ENCODE assay signal across 34 cellular contexts in genomic region chr19:51489113-51489512, GRCh38. TPM values are rescaled to one million over a fixed set of nuclear protein-coding genes. Genes with fewer than 3 reads are reported as not detected.
A peak's percentile ranks its signal among the peaks of the same experiment; 100 is the strongest.
DNase-seq lines count a peak whose midpoint lies in the region; ATAC-seq, FAIRE-seq and TF ChIP-seq lines count a peak whose summit lies in the region.
"Had no signal": no experiment of that assay in that cellular context is flagged by ENCODE, and none has a peak within 500 bp of the region (broad histone marks: within the 10 kb centered on the region; RNA-seq: fewer than 3 reads in every experiment).

No MANE protein-coding gene starts in this region.

- peaks cover 24% of the 10 kb centered on the region for H3K27me3 Mint-ChIP-seq in activated CD4-positive, alpha-beta memory T cell treated with anti-CD3 and anti-CD28 coated beads for 36 hours
- peaks cover 20% of the 10 kb centered on the region for H3K27me3 Mint-ChIP-seq in activated CD4-positive, alpha-beta memory T cell treated with anti-CD3 and anti-CD28 coated beads, Interleukin-2, amount 10 ng/mL, durations not matched to agents 7 days and 5 days
- peaks cover 42% of the 10 kb centered on the region for H3K27me3 Mint-ChIP-seq in activated T-cell treated with anti-CD3 and anti-CD28 coated beads, Interleukin-2, amount 50 U/mL, for 72 hours (ENCODE audit: low read depth)
- no peaks in the 10 kb centered on the region for H3K27me3 Mint-ChIP-seq in osteocyte (ENCODE audit: unreplicated experiment)

- POLR2A ChIA-PET in activated CD4-positive, alpha-beta memory T cell treated with anti-CD3 and anti-CD28 coated beads for 36 hours (lab: Charles Lee), result interaction anchor here (0.7 to 1.0 kb wide), 3 partner anchors 14 to 48 kb away, joined by 3 to 4 read pairs (median 3); no protein-coding TSS in a partner anchor
- POLR2A ChIA-PET in activated CD4-positive, alpha-beta memory T cell treated with anti-CD3 and anti-CD28 coated beads, Interleukin-2, amount 10 ng/mL, durations not matched to agents 7 days and 5 days (lab: Charles Lee), result no interaction called here
- POLR2A ChIA-PET in A549 (lab: Yijun Ruan, JAX), result no interaction called here

- no peak overlapping the region for H3K4me3 Mint-ChIP-seq in activated CD4-positive, alpha-beta memory T cell treated with anti-CD3 and anti-CD28 coated beads for 36 hours
- H3K4me3 Mint-ChIP-seq in activated CD4-positive, alpha-beta memory T cell treated with anti-CD3 and anti-CD28 coated beads, Interleukin-2, amount 10 ng/mL, durations not matched to agents 7 days and 5 days, result no peak overlapping the region
- H3K4me3 Mint-ChIP-seq in activated T-cell treated with anti-CD3 and anti-CD28 coated beads, Interleukin-2, amount 50 U/mL, for 72 hours, result peak overlapping the region; percentile 11 to 24
- H3K4me3 Mint-ChIP-seq in osteocyte (ENCODE audit: unreplicated experiment), result no peak overlapping the region
- H3K4me3 Mint-ChIP-seq: activated CD4-positive, alpha-beta T cell treated with anti-CD3 and anti-CD28 coated beads, Interleukin-2, amount 10 ng/mL, durations not matched to agents 7 days and 5 days; CD8-positive, alpha-beta memory T cell; naive B cell had no signal

- CTCF ChIA-PET in activated CD4-positive, alpha-beta memory T cell treated with anti-CD3 and anti-CD28 coated beads for 36 hours (lab: Charles Lee), result interaction anchor here (1.2 to 2.0 kb wide), 3 partner anchors 16 to 230 kb away, joined by 3 to 6 read pairs (median 6); no protein-coding TSS in a partner anchor
- CTCF ChIA-PET in activated CD4-positive, alpha-beta memory T cell treated with anti-CD3 and anti-CD28 coated beads, Interleukin-2, amount 10 ng/mL, durations not matched to agents 7 days and 5 days (lab: Charles Lee), result no interaction called here
- CTCF ChIA-PET in A549 (lab: Yijun Ruan, JAX), result interaction anchor here (0.5 kb wide), 1 partner anchor 168 kb away, joined by 3 read pairs; no protein-coding TSS in a partner anchor

- no peak for TF ChIP-seq RAD21 in A549 (conservative IDR thresholded peaks at IDR 0.05 in 1 of 2, IDR thresholded peaks at IDR 0.05 in 1 of 2)

- H3K27ac ChIP-seq in A549, result no peak overlapping the region
- no peak overlapping the region for H3K27ac ChIP-seq in vagina
- H3K27ac ChIP-seq: epithelial cell of prostate, GM23248, lower lobe of right lung, PC-9, right atrium auricular region, SK-N-MC, testis had no signal

- no peaks in the 10 kb centered on the region for H3K27me3 ChIP-seq in vagina
- H3K27me3 ChIP-seq: right atrium auricular region, testis had no signal

- no peak for TF ChIP-seq POLR2A in A549 (IDR thresholded peaks at IDR 0.05; ENCODE audit: low read length)
- no peak for TF ChIP-seq POLR2A in vagina (IDR thresholded peaks at IDR 0.05)

- H3K9me3 Mint-ChIP-seq in activated CD4-positive, alpha-beta memory T cell treated with anti-CD3 and anti-CD28 coated beads for 36 hours, result no peaks in the 10 kb centered on the region
- H3K9me3 Mint-ChIP-seq in activated CD4-positive, alpha-beta memory T cell treated with anti-CD3 and anti-CD28 coated beads, Interleukin-2, amount 10 ng/mL, durations not matched to agents 7 days and 5 days, result peaks cover 15% of the 10 kb centered on the region
- peaks cover 5 to 13% of the 10 kb centered on the region in 2 donors for H3K9me3 Mint-ChIP-seq in activated T-cell treated with anti-CD3 and anti-CD28 coated beads, Interleukin-2, amount 50 U/mL, for 72 hours
- peaks cover 46% of the 10 kb centered on the region for H3K9me3 Mint-ChIP-seq in osteocyte (ENCODE audit: unreplicated experiment)

- WGBS in A549 (ENCODE audit: missing lambda C conversion rate), result 2% methylated on average over 2 of the region's 2 CpGs

- TF ChIP-seq EP300 in A549 (IDR thresholded peaks at IDR 0.05), result no peak

- no peak for ATAC-seq in A549
- peak; percentile 90 to 91 for ATAC-seq in activated T-cell treated with anti-CD3 and anti-CD28 coated beads, Interleukin-2, amount 50 U/mL, for 72 hours (replicated peaks in 1 of 2)
- ATAC-seq: lower lobe of right lung had no signal

- no peak overlapping the region for H3K4me3 ChIP-seq in A549
- no peak overlapping the region for H3K4me3 ChIP-seq in vagina
- H3K4me3 ChIP-seq: GM23248, lower lobe of right lung, PC-9, right atrium auricular region, SK-N-MC, testis had no signal

- no peak for FAIRE-seq in A549 (lab: Jason Lieb, UNC)
- FAIRE-seq: GM18507, small intestine had no signal

- H3K36me3 Mint-ChIP-seq in activated CD4-positive, alpha-beta memory T cell treated with anti-CD3 and anti-CD28 coated beads for 36 hours, result no peaks in the 10 kb centered on the region
- no peaks in the 10 kb centered on the region for H3K36me3 Mint-ChIP-seq in activated CD4-positive, alpha-beta memory T cell treated with anti-CD3 and anti-CD28 coated beads, Interleukin-2, amount 10 ng/mL, durations not matched to agents 7 days and 5 days (ENCODE audit: low read depth)
- H3K36me3 Mint-ChIP-seq in activated T-cell treated with anti-CD3 and anti-CD28 coated beads, Interleukin-2, amount 50 U/mL, for 72 hours (ENCODE audit: insufficient read depth in 2 of 2), result peaks cover 2 to 4% of the 10 kb centered on the region in 2 donors
- no peaks in the 10 kb centered on the region for H3K36me3 Mint-ChIP-seq in osteocyte (ENCODE audit: unreplicated experiment)
- H3K36me3 Mint-ChIP-seq: CD8-positive, alpha-beta memory T cell; naive B cell had no signal

- H3K27ac Mint-ChIP-seq in activated CD4-positive, alpha-beta memory T cell treated with anti-CD3 and anti-CD28 coated beads for 36 hours, result peak overlapping the region; percentile 50
- no peak overlapping the region for H3K27ac Mint-ChIP-seq in activated CD4-positive, alpha-beta memory T cell treated with anti-CD3 and anti-CD28 coated beads, Interleukin-2, amount 10 ng/mL, durations not matched to agents 7 days and 5 days
- no peak overlapping the region for H3K27ac Mint-ChIP-seq in activated T-cell treated with anti-CD3 and anti-CD28 coated beads, Interleukin-2, amount 50 U/mL, for 72 hours
- H3K27ac Mint-ChIP-seq in osteocyte (ENCODE audit: unreplicated experiment), result no peak overlapping the region
- H3K27ac Mint-ChIP-seq: activated CD4-positive, alpha-beta T cell treated with anti-CD3 and anti-CD28 coated beads, Interleukin-2, amount 10 ng/mL, durations not matched to agents 7 days and 5 days; CD8-positive, alpha-beta memory T cell; naive B cell had no signal

- intact Hi-C loops in activated CD4-positive, alpha-beta memory T cell treated with anti-CD3 and anti-CD28 coated beads for 36 hours (cut with micrococcal nuclease), result no loop called here
- intact Hi-C loops in vagina (cut with DNase I), result no loop called here

- H3K9me3 ChIP-seq in A549 (peaks cover 14% of the 10 kb centered on the region; the same call in 1 of the 3 replicates), vagina (no peaks in the 10 kb centered on the region)
- H3K9me3 ChIP-seq: lower lobe of right lung, right atrium auricular region, testis had no signal

- H3K4me1 ChIP-seq in A549, result no peaks in the 10 kb centered on the region
- H3K4me1 ChIP-seq in vagina, result no peaks in the 10 kb centered on the region
- H3K4me1 ChIP-seq: right atrium auricular region, testis had no signal

- peaks cover 12% of the 10 kb centered on the region for H3K4me1 Mint-ChIP-seq in activated CD4-positive, alpha-beta memory T cell treated with anti-CD3 and anti-CD28 coated beads for 36 hours (ENCODE audit: low read depth)
- no peaks in the 10 kb centered on the region for H3K4me1 Mint-ChIP-seq in activated CD4-positive, alpha-beta memory T cell treated with anti-CD3 and anti-CD28 coated beads, Interleukin-2, amount 10 ng/mL, durations not matched to agents 7 days and 5 days
- H3K4me1 Mint-ChIP-seq in activated T-cell treated with anti-CD3 and anti-CD28 coated beads, Interleukin-2, amount 50 U/mL, for 72 hours (ENCODE audit: low read depth), result peaks cover 33% of the 10 kb centered on the region
- no peaks in the 10 kb centered on the region for H3K4me1 Mint-ChIP-seq in osteocyte (ENCODE audit: unreplicated experiment)
- H3K4me1 Mint-ChIP-seq: CD8-positive, alpha-beta memory T cell had no signal

- DNase-seq in activated CD4-positive, alpha-beta memory T cell treated with anti-CD3 and anti-CD28 coated beads for 36 hours, result peak; percentile 30
- DNase-seq in activated CD4-positive, alpha-beta memory T cell treated with anti-CD3 and anti-CD28 coated beads, Interleukin-2, amount 10 ng/mL, durations not matched to agents 7 days and 5 days, result no peak
- no peak for DNase-seq in A549 (ENCODE audit: low read depth in 1 of 2, low spot score in 1 of 2)
- DNase-seq in activated T-cell treated with anti-CD3 and anti-CD28 coated beads, Interleukin-2, amount 50 U/mL, for 72 hours, result peak in 1 of 2 donors; percentile 46
- DNase-seq in osteocyte (ENCODE audit: extremely low spot score, unreplicated experiment), result peak; percentile 15
- no peak for DNase-seq in vagina (ENCODE audit: extremely low spot score in 2 of 2)
- no peak for DNase-seq in cerebellum (ENCODE audit: low spot score)
- DNase-seq: activated CD4-positive, alpha-beta T cell treated with anti-CD3 and anti-CD28 coated beads, Interleukin-2, amount 10 ng/mL, durations not matched to agents 7 days and 5 days; caudate nucleus; CD8-positive, alpha-beta memory T cell; cortex of kidney; effector memory CD4-positive, alpha-beta T cell; GM23248; hypothalamus; lower lobe of right lung; midbrain; naive B cell; NCI-H1417 treated with DMSO at 0.1 percent for 48 hours; NCI-H2081; NCI-H2227 treated with DMSO at 0.1 percent for 48 hours; NCI-H526 treated with DMSO at 0.1 percent for 48 hours; NK-92 treated with Interleukin-12 subunit alpha and Interleukin-12 subunit beta, amount 100 ng/mL, for 24 hours; PC-9; small intestine; stimulated activated naive CD4-positive, alpha-beta T cell; T-helper 1 cell; testis had no signal

- TF ChIP-seq CTCF in A549 (IDR thresholded peaks at IDR 0.05), result no peak
- no peak for TF ChIP-seq CTCF in osteocyte (IDR thresholded peaks at IDR 0.05)
- TF ChIP-seq CTCF in vagina (IDR thresholded peaks at IDR 0.05), result no peak

- no peaks in the 10 kb centered on the region for H3K36me3 ChIP-seq in vagina
- H3K36me3 ChIP-seq: lower lobe of right lung, right atrium auricular region had no signal

- H3K4me2 ChIP-seq in A549, result no peak overlapping the region
- H3K4me2 ChIP-seq: PC-9 had no signal

RNA-seq across cellular contexts. Expression of gene CEACAM18, which starts 10.8 kb away (rescaled TPM):
- total RNA-seq in activated CD4-positive, alpha-beta memory T cell treated with anti-CD3 and anti-CD28 coated beads for 36 hours, result not detected
- not detected for total RNA-seq in activated CD4-positive, alpha-beta memory T cell treated with anti-CD3 and anti-CD28 coated beads, Interleukin-2, amount 10 ng/mL, durations not matched to agents 7 days and 5 days
- polyA plus RNA-seq in A549 (2011; rRNA removed), result not detected in 2 replicates
- not detected in 2 replicates for polyA plus RNA-seq in A549 (2012; cell fraction: cytosol; rRNA removed)
- not detected in 2 replicates for polyA plus RNA-seq in A549 (2012; cell fraction: nucleus; rRNA removed)
- not detected in 3 replicates for polyA plus RNA-seq in A549 (2017; fragmentation: RNase III; extraction: RNeasy Plus Mini Kit Qiagen cat#74134 plus additional on column Dnase treatment)
- not detected in 2 replicates for polyA minus RNA-seq in A549 (2011; rRNA and poly(A)+ RNA removed)
- total RNA-seq in activated T-cell treated with anti-CD3 and anti-CD28 coated beads, Interleukin-2, amount 50 U/mL, for 72 hours, result not detected
- not detected in 2 replicates for total RNA-seq in osteocyte
- total RNA-seq in vagina, result not detected
- total RNA-seq in cerebellum, result not detected
- total RNA-seq: activated CD4-positive, alpha-beta T cell treated with anti-CD3 and anti-CD28 coated beads, Interleukin-2, amount 10 ng/mL, durations not matched to agents 7 days and 5 days; CD8-positive, alpha-beta memory T cell; glomerular endothelial cell; GM23248; lower lobe of right lung; PC-9; right atrium auricular region; testis; ureter had no signal
- polyA plus RNA-seq: BJ; CD8-positive, alpha-beta memory T cell; GM23248 had no signal

RNA-seq across cellular contexts. Expression of gene SIGLEC12, which starts 12.5 kb away (rescaled TPM):
- total RNA-seq in activated CD4-positive, alpha-beta memory T cell treated with anti-CD3 and anti-CD28 coated beads for 36 hours, result under 1 TPM; 0.22 to 0.24 TPM
- under 1 TPM; 0.35 to 0.43 TPM for total RNA-seq in activated CD4-positive, alpha-beta memory T cell treated with anti-CD3 and anti-CD28 coated beads, Interleukin-2, amount 10 ng/mL, durations not matched to agents 7 days and 5 days
- polyA plus RNA-seq in A549 (2011; rRNA removed) (not detected in 2 replicates), A549 (2017; fragmentation: RNase III; extraction: RNeasy Plus Mini Kit Qiagen cat#74134 plus additional on column Dnase treatment) (not detected in 3 replicates)
- polyA plus RNA-seq in A549 (2012; cell fraction: cytosol; rRNA removed), result not detected in 2 replicates
- polyA plus RNA-seq in A549 (2012; cell fraction: nucleus; rRNA removed), result not detected in 2 replicates
- not detected in 2 replicates for polyA minus RNA-seq in A549 (2011; rRNA and poly(A)+ RNA removed)
- total RNA-seq in activated T-cell treated with anti-CD3 and anti-CD28 coated beads, Interleukin-2, amount 50 U/mL, for 72 hours, result 1 to 10 TPM; 1.0 to 1.6 TPM
- total RNA-seq in osteocyte (not detected in 2 replicates), vagina (not detected), cerebellum (0.18 TPM)
- total RNA-seq: glomerular endothelial cell, GM23248, PC-9, right atrium auricular region, testis had no signal
- polyA plus RNA-seq: BJ, GM23248 had no signal

RNA-seq across cellular contexts. Expression of gene SIGLEC8, which starts 30.9 kb away (rescaled TPM):
- total RNA-seq in activated CD4-positive, alpha-beta memory T cell treated with anti-CD3 and anti-CD28 coated beads for 36 hours, result not detected
- total RNA-seq in activated CD4-positive, alpha-beta memory T cell treated with anti-CD3 and anti-CD28 coated beads, Interleukin-2, amount 10 ng/mL, durations not matched to agents 7 days and 5 days, result not detected
- polyA plus RNA-seq in A549 (2011; rRNA removed) (not detected in 2 replicates), A549 (2017; fragmentation: RNase III; extraction: RNeasy Plus Mini Kit Qiagen cat#74134 plus additional on column Dnase treatment) (not detected in 3 replicates)
- polyA plus RNA-seq in A549 (2012; cell fraction: cytosol; rRNA removed), result not detected in 2 replicates
- polyA plus RNA-seq in A549 (2012; cell fraction: nucleus; rRNA removed), result not detected in 2 replicates
- not detected in 2 replicates for polyA minus RNA-seq in A549 (2011; rRNA and poly(A)+ RNA removed)
- total RNA-seq in activated T-cell treated with anti-CD3 and anti-CD28 coated beads, Interleukin-2, amount 50 U/mL, for 72 hours, result not detected
- total RNA-seq in osteocyte (not detected in 2 replicates), vagina (not detected), cerebellum (0.82 TPM)
- total RNA-seq: activated CD4-positive, alpha-beta T cell treated with anti-CD3 and anti-CD28 coated beads, Interleukin-2, amount 10 ng/mL, durations not matched to agents 7 days and 5 days; CD8-positive, alpha-beta memory T cell; glomerular endothelial cell; GM23248; PC-9 had no signal
- polyA plus RNA-seq: BJ; CD8-positive, alpha-beta memory T cell; GM23248 had no signal

RNA-seq across cellular contexts. Expression of gene SIGLEC6, which starts 42.4 kb away (rescaled TPM):
- not detected for total RNA-seq in activated CD4-positive, alpha-beta memory T cell treated with anti-CD3 and anti-CD28 coated beads for 36 hours
- total RNA-seq in activated CD4-positive, alpha-beta memory T cell treated with anti-CD3 and anti-CD28 coated beads, Interleukin-2, amount 10 ng/mL, durations not matched to agents 7 days and 5 days, result under 1 TPM; 0.15 to 0.48 TPM
- polyA plus RNA-seq in A549 (2011; rRNA removed), result not detected in 2 replicates
- not detected in 2 replicates for polyA plus RNA-seq in A549 (2012; cell fraction: cytosol; rRNA removed)
- polyA plus RNA-seq in A549 (2012; cell fraction: nucleus; rRNA removed), result not detected in 2 replicates
- polyA plus RNA-seq in A549 (2017; fragmentation: RNase III; extraction: RNeasy Plus Mini Kit Qiagen cat#74134 plus additional on column Dnase treatment), result not detected in 3 replicates
- not detected in 2 replicates for polyA minus RNA-seq in A549 (2011; rRNA and poly(A)+ RNA removed)
- total RNA-seq in activated T-cell treated with anti-CD3 and anti-CD28 coated beads, Interleukin-2, amount 50 U/mL, for 72 hours, result not detected
- total RNA-seq in osteocyte, result not detected in 2 replicates
- total RNA-seq in vagina, result 1.2 TPM
- not detected for total RNA-seq in cerebellum
- total RNA-seq: CD8-positive, alpha-beta memory T cell; glomerular endothelial cell; GM23248; PC-9 had no signal
- polyA plus RNA-seq: BJ; CD8-positive, alpha-beta memory T cell; GM23248 had no signal

Comparison
In these comparisons a context has a peak if more than half of its experiments do, and no peak if none do; other contexts are left out.
1. DNase-seq: peak in activated CD4-positive, alpha-beta memory T cell treated with anti-CD3 and anti-CD28 coated beads for 36 hours (single experiment) and osteocyte (single experiment); none in activated CD4-positive, alpha-beta memory T cell treated with anti-CD3 and anti-CD28 coated beads, Interleukin-2, amount 10 ng/mL, durations not matched to agents 7 days and 5 days (single experiment), A549 (0 of 2), vagina (0 of 2) and cerebellum (single experiment).
2. H3K4me3 Mint-ChIP-seq: peak in activated T-cell treated with anti-CD3 and anti-CD28 coated beads, Interleukin-2, amount 50 U/mL, for 72 hours (2 of 2); none in activated CD4-positive, alpha-beta memory T cell treated with anti-CD3 and anti-CD28 coated beads for 36 hours (single experiment), activated CD4-positive, alpha-beta memory T cell treated with anti-CD3 and anti-CD28 coated beads, Interleukin-2, amount 10 ng/mL, durations not matched to agents 7 days and 5 days (single experiment) and osteocyte (single experiment).
3. ATAC-seq: peak in activated T-cell treated with anti-CD3 and anti-CD28 coated beads, Interleukin-2, amount 50 U/mL, for 72 hours (2 of 2); none in A549 (0 of 2).